Comparison of ENCODE assay signal across 1 cellular context in the genomic region with DNA sequence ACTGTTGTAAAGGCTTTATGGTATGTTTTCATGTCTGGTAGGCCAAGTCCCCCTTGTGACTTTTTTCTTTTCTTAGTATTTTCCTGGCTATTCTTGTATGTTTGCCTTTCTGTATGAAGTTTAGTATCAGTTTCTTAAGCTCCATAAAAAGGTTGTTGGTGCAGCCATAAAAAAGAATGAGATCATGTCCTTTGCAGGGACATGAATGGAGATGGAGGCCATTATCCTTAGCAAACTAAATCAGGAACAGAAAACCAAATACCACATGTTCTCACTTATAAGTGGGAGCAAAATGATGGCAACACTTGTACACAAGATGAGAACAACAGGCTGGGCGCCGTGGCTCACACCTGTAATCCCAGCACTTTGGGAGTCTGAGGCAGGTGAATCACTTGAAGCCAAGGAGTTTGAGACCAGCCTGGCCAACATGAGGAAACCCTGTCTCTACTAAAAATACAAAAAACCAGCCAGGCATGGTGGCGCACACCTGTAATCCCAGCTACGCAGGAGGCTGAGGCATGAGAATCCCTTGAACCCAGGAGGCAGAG. TPM values are rescaled to one million over a fixed set of nuclear protein-coding genes. Genes with fewer than 3 reads are reported as not detected.
"Had no signal": no experiment of that assay in that cellular context is flagged by ENCODE, and none has a peak within 500 bp of the region (broad histone marks: within the 10 kb centered on the region; RNA-seq: fewer than 3 reads in every experiment).

No MANE protein-coding gene starts in this region.

RNA-seq across cellular contexts. Expression of gene IGF2BP2, which starts 13.7 kb away (rescaled TPM):
- total RNA-seq: T-helper 2 cell treated with Interferon-gamma antibody and Interleukin-4, amounts not matched to agents 100 ng/mL and 5 ng/mL, for 36 hours had no signal
